In genomic region chr6:163262080-163262479, GRCh38 we compare ENCODE assay signal across 29 cellular contexts.
"Had no signal": no experiment of that assay in that cellular context is flagged by ENCODE, and none has a peak within 500 bp of the region (broad histone marks: within the 10 kb centered on the region; RNA-seq: fewer than 3 reads in every experiment).

No MANE protein-coding gene starts in this region.

- H3K27me3 Mint-ChIP-seq: activated CD8-positive, alpha-beta memory T cell treated with anti-CD3 and anti-CD28 coated beads, Interleukin-2, amount 10 ng/mL, durations not matched to agents 7 days and 5 days had no signal

- ATAC-seq: activated CD8-positive, alpha-beta memory T cell treated with anti-CD3 and anti-CD28 coated beads, Interleukin-2, amount 10 ng/mL, durations not matched to agents 7 days and 5 days; activated CD8-positive, alpha-beta T cell treated with anti-CD3 and anti-CD28 coated beads, Interleukin-2, amount 10 ng/mL, durations not matched to agents 7 days and 5 days; activated naive CD4-positive, alpha-beta T cell treated with anti-CD3 and anti-CD28 coated beads, Interleukin-2, amount 50 U/mL, for 72 hours; body of pancreas; esophagus mucosa; left lung; mucosa of descending colon; SK-N-SH treated with all-trans-retinoic acid at 6 μM for 48 hours; stimulated activated memory B cell treated with anti-CD40 and anti-IgM and Interleukin-4, amounts not matched to agents 10 μg/mL and 1 μg/mL and 100 μg/mL, for 72 hours had no signal

- H3K27me3 ChIP-seq: body of pancreas, cardiac muscle cell, left lung, right atrium auricular region, stomach, upper lobe of left lung, vagina had no signal

- H3K4me1 ChIP-seq: parathyroid adenoma had no signal

- H2AFZ ChIP-seq: parathyroid adenoma had no signal

- DNase-seq: activated B cell treated with CpG ODN at 0.5 μM for 24 hours; activated CD8-positive, alpha-beta memory T cell treated with anti-CD3 and anti-CD28 coated beads, Interleukin-2, amount 10 ng/mL, durations not matched to agents 7 days and 5 days; activated CD8-positive, alpha-beta T cell treated with anti-CD3 and anti-CD28 coated beads, Interleukin-2, amount 10 ng/mL, durations not matched to agents 7 days and 5 days; activated T-cell treated with anti-CD3 and anti-CD28 coated beads, Interleukin-2, amount 50 U/mL, for 48 hours; body of pancreas; endodermal cell; foreskin fibroblast; hippocampal formation; immature natural killer cell; left lung; mucosa of descending colon; nephron progenitor cell; stimulated activated CD4-positive, alpha-beta T cell treated with anti-CD3 and anti-CD28 coated beads, Interleukin-1b, Interleukin-23, amount 100 ng/mL, for 48 hours; stimulated activated CD4-positive, alpha-beta T cell treated with anti-CD3 and anti-CD28 coated beads, Interleukin-4, amount 100 ng/mL, for 4 hours; stimulated activated CD8-positive, alpha-beta memory T cell treated with anti-CD3 and anti-CD28 coated beads, Interleukin-4, amount 100 ng/mL, for 48 hours; stomach; T-helper 2 cell; upper lobe of left lung had no signal

- H3K9ac ChIP-seq: parathyroid adenoma had no signal

- H3K4me1 Mint-ChIP-seq: activated CD8-positive, alpha-beta memory T cell treated with anti-CD3 and anti-CD28 coated beads, Interleukin-2, amount 10 ng/mL, durations not matched to agents 7 days and 5 days had no signal

- H3K4me3 Mint-ChIP-seq: activated B cell treated with CpG ODN at 0.5 μM for 24 hours; activated CD8-positive, alpha-beta memory T cell treated with anti-CD3 and anti-CD28 coated beads, Interleukin-2, amount 10 ng/mL, durations not matched to agents 7 days and 5 days; activated CD8-positive, alpha-beta T cell treated with anti-CD3 and anti-CD28 coated beads, Interleukin-2, amount 10 ng/mL, durations not matched to agents 7 days and 5 days; immature natural killer cell; stimulated activated memory B cell treated with anti-CD40 and anti-IgM and Interleukin-4, amounts not matched to agents 10 μg/mL and 1 μg/mL and 100 μg/mL, for 72 hours had no signal

- H3K4me3 ChIP-seq: body of pancreas, cardiac muscle cell, left lung, lung, mucosa of descending colon, right atrium auricular region, smooth muscle cell, stomach, upper lobe of left lung, vagina had no signal

- H3K27ac ChIP-seq: body of pancreas, cardiac muscle cell, left lung, parathyroid adenoma, upper lobe of left lung, vagina had no signal

- H3K79me2 ChIP-seq: parathyroid adenoma had no signal

- H3K27ac Mint-ChIP-seq: activated B cell treated with CpG ODN at 0.5 μM for 24 hours; activated CD8-positive, alpha-beta memory T cell treated with anti-CD3 and anti-CD28 coated beads, Interleukin-2, amount 10 ng/mL, durations not matched to agents 7 days and 5 days; activated CD8-positive, alpha-beta T cell treated with anti-CD3 and anti-CD28 coated beads, Interleukin-2, amount 10 ng/mL, durations not matched to agents 7 days and 5 days; activated naive CD4-positive, alpha-beta T cell treated with anti-CD3 and anti-CD28 coated beads, Interleukin-2, amount 50 U/mL, for 72 hours; activated T-helper 2 cell treated with anti-CD3 and anti-CD28 coated beads, Interferon-gamma antibody, Interleukin-2, Interleukin-4, amounts not matched to agents 10 μg/mL and 5 μg/mL and 100 μg/mL, durations not matched to agents 14 hours and 24 hours and 36 hours; endodermal cell; immature natural killer cell; nephron progenitor cell; stimulated activated memory B cell treated with anti-CD40 and anti-IgM and Interleukin-4, amounts not matched to agents 10 μg/mL and 1 μg/mL and 100 μg/mL, for 72 hours had no signal

- H3K36me3 ChIP-seq: cardiac muscle cell, left lung, right atrium auricular region, stomach, upper lobe of left lung, vagina had no signal

- H3K4me2 ChIP-seq: smooth muscle cell had no signal

- H3K9me3 Mint-ChIP-seq: activated B cell treated with CpG ODN at 0.5 μM for 24 hours; activated naive CD4-positive, alpha-beta T cell treated with anti-CD3 and anti-CD28 coated beads, Interleukin-2, amount 50 U/mL, for 72 hours; activated T-helper 2 cell treated with anti-CD3 and anti-CD28 coated beads, Interferon-gamma antibody, Interleukin-2, Interleukin-4, amounts not matched to agents 10 μg/mL and 5 μg/mL and 100 μg/mL, durations not matched to agents 14 hours and 24 hours and 36 hours; endodermal cell; immature natural killer cell; stimulated activated memory B cell treated with anti-CD40 and anti-IgM and Interleukin-4, amounts not matched to agents 10 μg/mL and 1 μg/mL and 100 μg/mL, for 72 hours had no signal

- H3K9me3 ChIP-seq: body of pancreas, left lung, mucosa of descending colon, right atrium auricular region, stomach, upper lobe of left lung, vagina had no signal
